In the genomic region with DNA sequence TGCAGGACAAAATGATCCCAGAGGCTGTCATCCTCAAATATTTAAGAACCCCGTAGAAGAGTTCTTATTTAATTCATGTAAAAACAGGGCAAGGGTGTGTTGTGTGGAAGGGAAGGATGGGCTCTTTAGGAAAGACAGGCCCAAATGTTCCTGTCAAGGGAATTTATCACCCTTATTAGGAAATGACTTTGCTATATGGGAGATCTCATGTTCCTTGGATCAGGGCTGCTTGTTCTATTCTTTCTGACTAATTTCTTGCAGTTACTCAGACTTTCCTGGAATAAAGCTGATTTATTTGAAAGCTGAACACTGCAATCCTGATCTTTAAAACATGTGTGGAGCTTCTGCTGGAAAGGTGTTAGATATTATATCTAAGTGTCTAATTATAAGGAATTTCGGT, we compare ENCODE assay signal across 18 cellular contexts.
DNase-seq lines count a peak whose midpoint lies in the region; TF ChIP-seq lines count a peak whose summit lies in the region.
"Had no signal": no experiment of that assay in that cellular context is flagged by ENCODE, and none has a peak within 500 bp of the region (broad histone marks: within the 10 kb centered on the region; RNA-seq: fewer than 3 reads in every experiment).

No MANE protein-coding gene starts in this region.

- H3K27ac ChIP-seq in GM23248: no peak overlapping the region
- H3K27ac ChIP-seq: C4-2B had no signal

- no peak overlapping the region for H3K9ac ChIP-seq in GM23248

- no peaks in the 10 kb centered on the region for H3K9me3 ChIP-seq in GM23248 (ENCODE audit: low read depth)

- DNase-seq in GM23248: peak; percentile 57
- DNase-seq in cardiac fibroblast (ENCODE audit: low read depth in 2 of 2): peak; percentile 32 to 39
- peak; percentile 20 for DNase-seq in fibroblast of pulmonary artery (ENCODE audit: low read depth)
- DNase-seq in renal cortical epithelial cell (ENCODE audit: low read depth): peak; percentile 22
- DNase-seq in KG1 (lab: John Stamatoyannopoulos, UW): no peak
- no peak for DNase-seq in RPMI8226
- no peak for DNase-seq in medulla oblongata (ENCODE audit: extremely low spot score)
- DNase-seq in activated naive CD4-positive, alpha-beta T cell (lab: John Stamatoyannopoulos, UW): no peak
- DNase-seq: AML-193; Calu3; CD8-positive, alpha-beta memory T cell; DMS153; Karpas-422; NCI-H1417; NCI-H1694 treated with DMSO at 0.1 percent for 48 hours; NCI-H2081 treated with DMSO at 0.1 percent for 48 hours; NCI-H510A had no signal

- no peak overlapping the region for H3K4me2 ChIP-seq in GM23248 (ENCODE audit: unreplicated experiment)

- no peak for TF ChIP-seq CTCF in cardiac fibroblast (IDR thresholded peaks at IDR 0.05; ENCODE audit: low read depth, low read length)
- TF ChIP-seq CTCF in fibroblast of pulmonary artery (IDR thresholded peaks at IDR 0.05; ENCODE audit: low read length, missing control alignments): no peak

- H3K79me2 ChIP-seq in GM23248 (ENCODE audit: insufficient read depth): no peaks in the 10 kb centered on the region

- WGBS in GM23248 (ENCODE audit: low coverage in 1 of 2, low lambda C conversion rate in 2 of 2, missing lambda C conversion rate in 2 of 2), 2 experiments: 29 to 35% methylated on average over 2 of the region's 2 CpGs

- H3K4me1 ChIP-seq in GM23248 (ENCODE audit: insufficient read depth): peaks cover 6% of the 10 kb centered on the region

- peaks cover 19% of the 10 kb centered on the region; the same call in 1 of the 2 replicates for H3K27me3 ChIP-seq in GM23248 (replicated peaks; ENCODE audit: insufficient read depth)

- no peaks in the 10 kb centered on the region for H3K36me3 ChIP-seq in GM23248 (ENCODE audit: low read depth)

- no peak overlapping the region for H2AFZ ChIP-seq in GM23248

- no peaks in the 10 kb centered on the region for H4K20me1 ChIP-seq in GM23248 (ENCODE audit: insufficient read depth)

- in situ Hi-C loops in GM23248 (cut with MboI): loop anchor here (10.0 kb wide), 1 partner anchor 234 kb away; no protein-coding TSS in a partner anchor

- no peak overlapping the region for H3K4me3 ChIP-seq in GM23248
- H3K4me3 ChIP-seq in cardiac fibroblast (replicated peaks in 1 of 2; ENCODE audit: low read depth in 2 of 2, low read length in 2 of 2): no peak overlapping the region
- H3K4me3 ChIP-seq in fibroblast of pulmonary artery (replicated peaks; ENCODE audit: low read depth, low read length): no peak overlapping the region

- H3F3A ChIP-seq in GM23248 (ENCODE audit: insufficient read depth): peaks cover 12% of the 10 kb centered on the region; the same call in 1 of the 2 replicates

- H3K9me2 ChIP-seq in GM23248 (ENCODE audit: insufficient read depth): no peaks in the 10 kb centered on the region

Comparison
In these comparisons a context has a peak if more than half of its experiments do, and no peak if none do; other contexts are left out.
1. DNase-seq: peak in GM23248 (single experiment), cardiac fibroblast (2 of 2), fibroblast of pulmonary artery (single experiment) and renal cortical epithelial cell (single experiment); none in KG1 (single experiment), RPMI8226 (single experiment), medulla oblongata (single experiment) and activated naive CD4-positive, alpha-beta T cell (0 of 4).